In genomic region chr7:50544992-50545391, GRCh38 we compare ENCODE assay signal across 1 cellular context.
TF ChIP-seq lines count a peak whose summit lies in the region.

No MANE protein-coding gene starts in this region.

TF ChIP-seq in HepG2, 621 proteins besides CTCF, POLR2A, EP300 and RAD21 (continued from another document and continues in another):
- TF ChIP-seq ZBTB39 (CRISPR knock-in tag; IDR thresholded peaks at IDR 0.05) (no peak), AKNA (CRISPR knock-in tag; IDR thresholded peaks at IDR 0.05; ENCODE audit: borderline replicate concordance) (no peak), ZBTB43 (CRISPR knock-in tag; conservative IDR thresholded peaks at IDR 0.05) (no peak), ZFYVE20 (CRISPR knock-in tag; IDR thresholded peaks at IDR 0.05; ENCODE audit: borderline replicate concordance, low read depth) (no peak), ATF4 (CRISPR knock-in tag; IDR thresholded peaks at IDR 0.05) (peak in 1 of 2 experiments; percentile 30; a peak in 1 of 4 replicates), PRDM15 (CRISPR knock-in tag; IDR thresholded peaks at IDR 0.05) (no peak), KDM6A (CRISPR knock-in tag; IDR thresholded peaks at IDR 0.05; ENCODE audit: low read depth) (no peak), ZNF224 (CRISPR knock-in tag; IDR thresholded peaks at IDR 0.05) (no peak), FOXA3 (CRISPR knock-in tag; IDR thresholded peaks at IDR 0.05) (peak; percentile 85), FOXA1 (IDR thresholded peaks at IDR 0.05) (no peak), FOXA1 (CRISPR knock-in tag; IDR thresholded peaks at IDR 0.05) (peak; percentile 88), FOXC1 (CRISPR knock-in tag; IDR thresholded peaks at IDR 0.05; ENCODE audit: borderline replicate concordance) (no peak), ZNF589 (CRISPR knock-in tag; conservative IDR thresholded peaks at IDR 0.05) (no peak), WIZ (CRISPR knock-in tag; IDR thresholded peaks at IDR 0.05) (no peak), AHR (CRISPR knock-in tag; IDR thresholded peaks at IDR 0.05) (no peak), TFE3 (CRISPR knock-in tag; IDR thresholded peaks at IDR 0.05) (no peak), ZNF562 (CRISPR knock-in tag; IDR thresholded peaks at IDR 0.05; ENCODE audit: borderline replicate concordance) (no peak), ZMYM4 (CRISPR knock-in tag; IDR thresholded peaks at IDR 0.05) (no peak), EZH2 (conservative IDR thresholded peaks at IDR 0.05; ENCODE audit: low read depth, low read length) (no peak), KAT2B (IDR thresholded peaks at IDR 0.05; ENCODE audit: borderline replicate concordance, low read depth, low read length) (no peak), RFX3 (CRISPR knock-in tag; IDR thresholded peaks at IDR 0.05) (no peak), IRX3 (CRISPR knock-in tag; IDR thresholded peaks at IDR 0.05; ENCODE audit: borderline replicate concordance, low read depth) (no peak), FOXP4 (CRISPR knock-in tag; IDR thresholded peaks at IDR 0.05) (no peak), YEATS2 (CRISPR knock-in tag; IDR thresholded peaks at IDR 0.05; ENCODE audit: borderline replicate concordance) (no peak), CEBPG (CRISPR knock-in tag; IDR thresholded peaks at IDR 0.05) (peak; percentile 67), FIP1L1 (IDR thresholded peaks at IDR 0.05; ENCODE audit: borderline replicate concordance, insufficient read depth, low read depth, low read length) (no peak), ZNF746 (CRISPR knock-in tag; IDR thresholded peaks at IDR 0.05) (no peak), PREB (CRISPR knock-in tag; IDR thresholded peaks at IDR 0.05) (no peak), CBFB (CRISPR knock-in tag; IDR thresholded peaks at IDR 0.05) (no peak), SOX5 (CRISPR knock-in tag; IDR thresholded peaks at IDR 0.05; ENCODE audit: borderline replicate concordance) (0 out of 2 replicates have a peak, but pooled peaks have one; percentile 52), CEBPB (IDR thresholded peaks at IDR 0.05; ENCODE audit: borderline replicate concordance, low read depth, low read length) (peak; percentile 60; the same call in 1 of the 2 replicates), KDM4B (CRISPR knock-in tag; IDR thresholded peaks at IDR 0.05) (no peak), ZNF644 (CRISPR knock-in tag; IDR thresholded peaks at IDR 0.05; ENCODE audit: low read depth) (no peak), PRMT3 (CRISPR knock-in tag; IDR thresholded peaks at IDR 0.05; ENCODE audit: borderline replicate concordance, low read depth) (no peak), RARA (CRISPR knock-in tag; IDR thresholded peaks at IDR 0.05) (no peak), KLF16 (CRISPR knock-in tag; IDR thresholded peaks at IDR 0.05) (no peak), MTF2 (CRISPR knock-in tag; IDR thresholded peaks at IDR 0.05; ENCODE audit: borderline replicate concordance) (no peak), MLLT10 (CRISPR knock-in tag; IDR thresholded peaks at IDR 0.05) (no peak), HCFC1 (IDR thresholded peaks at IDR 0.05; ENCODE audit: low read depth, low read length) (no peak), ONECUT2 (CRISPR knock-in tag; IDR thresholded peaks at IDR 0.05) (no peak), ZNF577 (CRISPR knock-in tag; IDR thresholded peaks at IDR 0.05; ENCODE audit: borderline replicate concordance, low read depth) (no peak), ZNF800 (CRISPR knock-in tag; IDR thresholded peaks at IDR 0.05) (no peak)
